ENCODE assay signal across 22 cellular contexts in the genomic region with DNA sequence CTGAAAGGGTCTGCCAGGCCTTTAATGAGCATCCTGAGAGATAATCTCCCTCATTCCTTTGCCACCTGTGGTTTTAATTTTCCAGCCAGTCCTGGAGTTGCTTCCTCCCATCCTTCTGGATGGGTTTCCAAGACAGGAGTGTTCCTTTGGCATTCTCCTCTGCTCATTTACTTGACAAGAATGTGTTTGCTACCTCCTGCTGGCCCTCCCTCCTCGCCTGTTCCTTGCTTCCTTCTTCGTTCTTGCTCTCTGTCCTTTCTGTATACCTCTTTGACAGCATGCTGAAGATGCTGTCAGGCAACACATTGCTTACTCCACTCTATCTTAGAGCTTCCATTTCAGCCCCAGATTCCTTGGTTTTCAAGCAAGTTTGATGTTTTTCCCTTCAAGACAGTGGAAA. TPM values are rescaled to one million over a fixed set of nuclear protein-coding genes. Genes with fewer than 3 reads are reported as not detected.
DNase-seq lines count a peak whose midpoint lies in the region; ATAC-seq, FAIRE-seq and TF ChIP-seq lines count a peak whose summit lies in the region.
"Had no signal": no experiment of that assay in that cellular context is flagged by ENCODE, and none has a peak within 500 bp of the region (broad histone marks: within the 10 kb centered on the region; RNA-seq: fewer than 3 reads in every experiment).

No MANE protein-coding gene starts in this region.

- intact Hi-C loops in HepG2 (cut with micrococcal nuclease; ENCODE audit: unreplicated experiment): no loop called here

- H3K36me3 ChIP-seq in H7 (replicated peaks; ENCODE audit: control insufficient read depth, insufficient read depth, low read length): no peaks in the 10 kb centered on the region
- no peaks in the 10 kb centered on the region for H3K36me3 ChIP-seq in OCI-LY1 (ENCODE audit: insufficient read depth, low read length)
- H3K36me3 ChIP-seq in HepG2 (replicated peaks in 1 of 2; ENCODE audit: control insufficient read depth in 1 of 2, insufficient read depth in 2 of 2, low read length in 2 of 2): no peaks in the 10 kb centered on the region

- H4K20me1 ChIP-seq in OCI-LY1 (ENCODE audit: insufficient read depth, low read length): no peaks in the 10 kb centered on the region
- H4K20me1 ChIP-seq in HepG2 (ENCODE audit: insufficient read depth, low read length): no peaks in the 10 kb centered on the region

- BruUV-seq in HepG2 (replicated peaks; lab: Mats Ljungman, UMichigan): no TSS peak

- CTCF ChIA-PET in HepG2 (lab: Yijun Ruan, JAX; ENCODE audit: low intra/inter-chr PET ratio, low total read pairs): no interaction called here

- FAIRE-seq in HepG2 (lab: Jason Lieb, UNC): no peak
- FAIRE-seq: A204.1, D721Med, GM12892, GM18507, HTR-8/SVneo had no signal

- DNase-seq in H7: peak; percentile 19
- DNase-seq in caudate nucleus (lab: John Stamatoyannopoulos, UW): no peak
- DNase-seq in pons (ENCODE audit: low spot score): peak; percentile 15
- no peak for DNase-seq in HepG2 (ENCODE audit: low spot score)
- DNase-seq in activated T-cell treated with anti-CD3 and anti-CD28 coated beads, Interleukin-2, amount 50 U/mL, for 1 hour: no peak
- DNase-seq in T-helper 17 cell: no peak
- DNase-seq: ACHN; AML-193; Caco-2; CD4-positive, alpha-beta T cell; GDM1; GM23248; H9; KBM-7 had no signal

- H3K4me1 ChIP-seq in OCI-LY1 (ENCODE audit: insufficient read depth, low read length, severe bottlenecking) (no peaks in the 10 kb centered on the region), HepG2 (ENCODE audit: insufficient read depth, low read length) (no peaks in the 10 kb centered on the region)
- H3K4me1 ChIP-seq: Caco-2 had no signal

- H3K9ac ChIP-seq in OCI-LY1 (ENCODE audit: low read length) (no peak overlapping the region), HepG2 (ENCODE audit: insufficient read depth, low read depth, low read length) (no peak overlapping the region)
- H3K9ac ChIP-seq: GM23248 had no signal

- H3F3A ChIP-seq in OCI-LY1 (ENCODE audit: insufficient read depth, low read length): no peaks in the 10 kb centered on the region

- no peak for TF ChIP-seq POLR2A in HepG2 (IDR thresholded peaks at IDR 0.05; ENCODE audit: insufficient read depth in 1 of 2, low read depth in 2 of 2, low read length in 2 of 2)

- H2AFZ ChIP-seq in OCI-LY1 (ENCODE audit: low read length) (no peak overlapping the region), HepG2 (ENCODE audit: low read length) (no peak overlapping the region)
- H2AFZ ChIP-seq: GM23248 had no signal

- H3K36me3 Mint-ChIP-seq in T-helper 17 cell (ENCODE audit: low read depth): no peaks in the 10 kb centered on the region
- H3K36me3 Mint-ChIP-seq: IgD-negative memory B cell had no signal

- ATAC-seq in HepG2: no peak
- ATAC-seq in T-helper 17 cell: no peak

- WGBS in HepG2 (ENCODE audit: low lambda C conversion rate): 3% methylated on average over 2 of the region's 2 CpGs

- H3K9me3 ChIP-seq in OCI-LY1 (ENCODE audit: low read length): no peaks in the 10 kb centered on the region
- no peaks in the 10 kb centered on the region for H3K9me3 ChIP-seq in HepG2 (ENCODE audit: low read length)
- no peaks in the 10 kb centered on the region for H3K9me3 ChIP-seq in T-helper 17 cell (ENCODE audit: control insufficient read depth, low read length, poor library complexity, severe bottlenecking)
- H3K9me3 ChIP-seq: Caco-2 had no signal

- no peak overlapping the region for H3K4me3 Mint-ChIP-seq in T-helper 17 cell
- H3K4me3 Mint-ChIP-seq: CD4-positive, alpha-beta T cell; H9; IgD-negative memory B cell had no signal

- TF ChIP-seq EP300 in HepG2 (IDR thresholded peaks at IDR 0.05; ENCODE audit: low read depth in 2 of 2, low read length in 2 of 2) (no peak), HepG2 (CRISPR knock-in tag; IDR thresholded peaks at IDR 0.05; ENCODE audit: borderline replicate concordance) (no peak)

- POLR2A ChIA-PET in HepG2 (lab: Yijun Ruan, JAX): no interaction called here

- H3K4me3 ChIP-seq in H7 (ENCODE audit: insufficient read depth, low read depth, low read length) (no peak overlapping the region), OCI-LY1 (ENCODE audit: low read depth, low read length, poor library complexity, severe bottlenecking) (no peak overlapping the region), HepG2 (replicated peaks in 1 of 3; ENCODE audit: insufficient read depth in 1 of 3, low read depth in 2 of 3, low read length in 3 of 3) (no peak overlapping the region)
- H3K4me3 ChIP-seq: GM23248 had no signal

- in situ Hi-C loops in HepG2 (cut with HindIII; ENCODE audit: extremely low pct_ligation_motif_present, low pct_unique_long_range_greater_than_20kb): no loop called here

- TF ChIP-seq CTCF in OCI-LY1 (IDR thresholded peaks at IDR 0.05; ENCODE audit: low read length) (no peak), HepG2 (CRISPR knock-in tag; IDR thresholded peaks at IDR 0.05) (no peak)

- no peaks in the 10 kb centered on the region for H3K9me2 ChIP-seq in OCI-LY1 (ENCODE audit: low read depth, low read length)

- H3K79me2 ChIP-seq in OCI-LY1 (ENCODE audit: insufficient read depth, low read length) (no peaks in the 10 kb centered on the region), HepG2 (ENCODE audit: insufficient read depth, low read length) (no peaks in the 10 kb centered on the region)

- H3K4me1 Mint-ChIP-seq in T-helper 17 cell: no peaks in the 10 kb centered on the region
- H3K4me1 Mint-ChIP-seq: IgD-negative memory B cell had no signal

- H3K27ac ChIP-seq in OCI-LY1 (ENCODE audit: low read depth, low read length, poor library complexity, severe bottlenecking): peak overlapping the region; percentile 68
- peak overlapping the region; percentile 46 for H3K27ac ChIP-seq in caudate nucleus (ENCODE audit: low read depth, low read length)
- no peak overlapping the region for H3K27ac ChIP-seq in HepG2 (ENCODE audit: extremely low read length, insufficient read depth, low read length)
- H3K27ac ChIP-seq: C4-2B, GM23248 had no signal

- TF ChIP-seq RAD21 in HepG2 (CRISPR knock-in tag; IDR thresholded peaks at IDR 0.05): no peak

- peaks cover 8% of the 10 kb centered on the region for H3K27me3 Mint-ChIP-seq in T-helper 17 cell

- H3K27me3 ChIP-seq in H7 (ENCODE audit: control insufficient read depth, insufficient read depth, low read length): no peaks in the 10 kb centered on the region
- H3K27me3 ChIP-seq in OCI-LY1 (ENCODE audit: insufficient read depth, low read length): no peaks in the 10 kb centered on the region
- H3K27me3 ChIP-seq in HepG2 (ENCODE audit: control insufficient read depth in 1 of 2, insufficient read depth in 2 of 2, low read length in 2 of 2): peaks cover 0 to 4% of the 10 kb centered on the region in 2 experiments; a peak in 1 of 5 replicates

- no peak overlapping the region for H3K27ac Mint-ChIP-seq in T-helper 17 cell
- H3K27ac Mint-ChIP-seq: CD4-positive, alpha-beta T cell had no signal

- H3K4me2 ChIP-seq in OCI-LY1 (ENCODE audit: low read length) (no peak overlapping the region), HepG2 (ENCODE audit: low read depth, low read length) (no peak overlapping the region)

TF ChIP-seq in HepG2, 621 proteins besides CTCF, POLR2A, EP300 and RAD21:
- TF ChIP-seq RARA (CRISPR knock-in tag; IDR thresholded peaks at IDR 0.05) (no peak), SP140L (CRISPR knock-in tag; IDR thresholded peaks at IDR 0.05; ENCODE audit: borderline replicate concordance) (no peak), XBP1 (CRISPR knock-in tag; IDR thresholded peaks at IDR 0.05) (no peak), PTBP1 (IDR thresholded peaks at IDR 0.05; ENCODE audit: low read depth, low read length, poor library complexity, severe bottlenecking) (no peak), U2AF2 (IDR thresholded peaks at IDR 0.05; ENCODE audit: low read depth, low read length) (no peak), TBX2 (CRISPR knock-in tag; IDR thresholded peaks at IDR 0.05; ENCODE audit: borderline replicate concordance) (no peak)

RNA-seq across cellular contexts. Expression of a gene that starts 46.0 kb away (rescaled TPM):
- 2.4 and 7.9 TPM in 2 replicates for total RNA-seq in H7 (2014; rRNA removed; shearing (Covaris generic))
- total RNA-seq in HepG2 (2016; rRNA removed; fragmentation: Illumina TruSeq; extraction: Trizol) (0.22 and 0.28 TPM in 2 replicates), T-helper 17 cell (under 1 TPM in 1 of 2 donors, not detected in 1; 0.21 TPM)
- total RNA-seq in HepG2 (2016; cell fraction: cytosol; rRNA removed; fragmentation: Illumina TruSeq; extraction: Trizol; ENCODE audit: low read depth): 0.10 TPM in 1 of 2 replicates, not detected in the other
- not detected in 2 replicates for total RNA-seq in HepG2 (2016; cell fraction: insoluble cytoplasmic fraction; rRNA removed; fragmentation: Illumina TruSeq; extraction: Trizol)
- total RNA-seq in HepG2 (2016; cell fraction: membrane; rRNA removed; fragmentation: Illumina TruSeq; extraction: Trizol): not detected in 2 replicates
- not detected in 2 replicates for total RNA-seq in HepG2 (2016; cell fraction: nucleus; rRNA removed; fragmentation: Illumina TruSeq; extraction: Trizol)
- 0.08 and 0.16 TPM in 2 replicates for polyA plus RNA-seq in HepG2 (2011; rRNA removed)
- 0.08 TPM in 1 of 2 replicates, not detected in the other for polyA plus RNA-seq in HepG2 (2011; cell fraction: cytosol; rRNA removed)
- not detected in 2 replicates for polyA plus RNA-seq in HepG2 (2011; cell fraction: nucleus; rRNA removed)
- not detected in 2 replicates for polyA plus RNA-seq in HepG2 (2012)
- polyA plus RNA-seq in HepG2 (2016; cell fraction: cytosol; fragmentation: Illumina TruSeq; extraction: Trizol; ENCODE audit: low read depth): 0.25 and 0.46 TPM in 2 replicates
- polyA plus RNA-seq in HepG2 (2016; cell fraction: insoluble cytoplasmic fraction; fragmentation: Illumina TruSeq; extraction: Trizol; ENCODE audit: low read depth): 0.29 TPM in 1 of 2 replicates, not detected in the other
- polyA plus RNA-seq in HepG2 (2016; cell fraction: membrane; fragmentation: Illumina TruSeq; extraction: Trizol; ENCODE audit: low read depth): not detected in 2 replicates
- 0.34 TPM in 1 of 2 replicates, not detected in the other for polyA plus RNA-seq in HepG2 (2016; cell fraction: nucleus; fragmentation: Illumina TruSeq; extraction: Trizol; ENCODE audit: insufficient read depth, low read depth)
- 0.74 TPM in 1 of 2 replicates, not detected in the other for polyA minus RNA-seq in HepG2 (2011; rRNA and poly(A)+ RNA removed; ENCODE audit: low replicate concordance)
- polyA minus RNA-seq in HepG2 (2011; cell fraction: cytosol; rRNA and poly(A)+ RNA removed): not detected in 2 replicates
- 0.25 and 0.39 TPM in 2 replicates for polyA minus RNA-seq in HepG2 (2011; cell fraction: nucleus; rRNA and poly(A)+ RNA removed)
- total RNA-seq: CD4-positive, alpha-beta T cell; GM23248 had no signal
- polyA plus RNA-seq: GM23248, IgD-negative memory B cell had no signal

Comparison
In these comparisons a context has a peak if more than half of its experiments do, and no peak if none do; other contexts are left out.
1. DNase-seq: peak in H7 (single experiment) and pons (single experiment); none in caudate nucleus (0 of 61), HepG2 (single experiment), activated T-cell treated with anti-CD3 and anti-CD28 coated beads, Interleukin-2, amount 50 U/mL, for 1 hour (single experiment) and T-helper 17 cell (0 of 3).